Comparison of ENCODE assay signal across 24 cellular contexts in the genomic region with DNA sequence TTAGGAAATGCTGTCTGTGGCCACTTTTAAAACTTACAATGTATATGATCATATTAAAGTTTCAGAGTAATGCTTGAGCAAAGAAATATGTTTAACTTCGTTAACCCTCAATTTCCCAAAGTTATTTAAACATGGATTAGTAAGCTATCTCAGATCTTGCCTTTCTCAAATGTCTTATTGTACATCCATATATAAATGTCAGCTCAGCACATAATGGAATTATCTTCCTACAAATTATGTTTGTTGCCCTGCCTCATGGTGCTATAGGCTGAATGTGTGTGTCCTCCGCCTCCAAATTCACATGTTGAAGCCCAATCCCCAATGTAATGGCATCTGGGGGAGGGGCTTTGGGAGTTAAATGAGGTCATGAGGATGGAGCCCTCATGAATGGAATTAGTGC.
DNase-seq lines count a peak whose midpoint lies in the region; ATAC-seq, FAIRE-seq and TF ChIP-seq lines count a peak whose summit lies in the region.
"Had no signal": no experiment of that assay in that cellular context is flagged by ENCODE, and none has a peak within 500 bp of the region (broad histone marks: within the 10 kb centered on the region; RNA-seq: fewer than 3 reads in every experiment).

No MANE protein-coding gene starts in this region.

- H3K79me2 ChIP-seq in HepG2 (ENCODE audit: insufficient read depth, low read length): no peaks in the 10 kb centered on the region

- no peak for TF ChIP-seq POLR2A in HepG2 (IDR thresholded peaks at IDR 0.05; ENCODE audit: insufficient read depth in 1 of 2, low read depth in 2 of 2, low read length in 2 of 2)
- TF ChIP-seq POLR2A in right lobe of liver (IDR thresholded peaks at IDR 0.05): no peak
- no peak for TF ChIP-seq POLR2A in IMR-90 (IDR thresholded peaks at IDR 0.05; ENCODE audit: low read depth, low read length)
- TF ChIP-seq POLR2A in esophagus muscularis mucosa (IDR thresholded peaks at IDR 0.05; ENCODE audit: low read depth): no peak

- H3K4me1 ChIP-seq in HepG2 (ENCODE audit: insufficient read depth, low read length) (peaks cover 29% of the 10 kb centered on the region), right lobe of liver (peaks cover 0 to 13% (median 3%) of the 10 kb centered on the region in 4 donors), IMR-90 (ENCODE audit: control insufficient read depth, insufficient read depth, low read length) (peaks cover 2% of the 10 kb centered on the region; the same call in 1 of the 2 replicates), esophagus muscularis mucosa (no peaks in the 10 kb centered on the region)
- H3K4me1 ChIP-seq: BLaER1 treated with 17β-estradiol and CSF1 and Interleukin-3, amounts not matched to agents 10 nM and 100 nM had no signal

- CTCF ChIA-PET in HepG2 (lab: Yijun Ruan, JAX; ENCODE audit: low intra/inter-chr PET ratio, low total read pairs): no interaction called here
- CTCF ChIA-PET in IMR-90 (lab: Yijun Ruan, JAX): no interaction called here

- no peak for FAIRE-seq in HepG2 (lab: Jason Lieb, UNC)
- FAIRE-seq: GM12878, GM12892, GM18507 had no signal

- H3K9ac ChIP-seq in HepG2 (ENCODE audit: insufficient read depth, low read depth, low read length): no peak overlapping the region
- H3K9ac ChIP-seq in IMR-90 (ENCODE audit: low read depth, low read length): no peak overlapping the region
- H3K9ac ChIP-seq: BLaER1 treated with 17β-estradiol and CSF1 and Interleukin-3, amounts not matched to agents 10 nM and 100 nM had no signal

- H3K4ac ChIP-seq in IMR-90 (ENCODE audit: low read depth, low read length): no peak overlapping the region

- dilution Hi-C loops in IMR-90 (cut with HindIII; ENCODE audit: low sequenced_read_pairs, unreplicated experiment): no loop called here

- H3K23ac ChIP-seq in IMR-90 (ENCODE audit: low read depth, low read length): no peak overlapping the region

- H2BK120ac ChIP-seq in IMR-90 (ENCODE audit: low read depth, low read length): no peak overlapping the region

- H3K27me3 ChIP-seq in HepG2 (ENCODE audit: control insufficient read depth in 1 of 2, insufficient read depth in 2 of 2, low read length in 2 of 2) (no peaks in the 10 kb centered on the region), right lobe of liver (no peaks in the 10 kb centered on the region), IMR-90 (ENCODE audit: control insufficient read depth, insufficient read depth, low read length) (peaks cover 10% of the 10 kb centered on the region), esophagus muscularis mucosa (no peaks in the 10 kb centered on the region)
- H3K27me3 ChIP-seq: BLaER1 treated with 17β-estradiol and CSF1 and Interleukin-3, amounts not matched to agents 10 nM and 100 nM had no signal

- TF ChIP-seq RAD21 in HepG2 (CRISPR knock-in tag; IDR thresholded peaks at IDR 0.05): no peak
- no peak for TF ChIP-seq RAD21 in IMR-90 (IDR thresholded peaks at IDR 0.05; ENCODE audit: low read length)

- H3K18ac ChIP-seq in IMR-90 (ENCODE audit: low read depth, low read length): no peak overlapping the region

- H4K20me1 ChIP-seq in HepG2 (ENCODE audit: insufficient read depth, low read length) (no peaks in the 10 kb centered on the region), IMR-90 (ENCODE audit: insufficient read depth, low read length) (no peaks in the 10 kb centered on the region)
- H4K20me1 ChIP-seq: BLaER1 treated with 17β-estradiol and CSF1 and Interleukin-3, amounts not matched to agents 10 nM and 100 nM had no signal

- H3K14ac ChIP-seq in IMR-90 (replicated peaks; ENCODE audit: low read depth, low read length): no peak overlapping the region

- no peaks in the 10 kb centered on the region for H3K36me3 ChIP-seq in HepG2 (replicated peaks in 1 of 2; ENCODE audit: control insufficient read depth in 1 of 2, insufficient read depth in 2 of 2, low read length in 2 of 2)
- H3K36me3 ChIP-seq in right lobe of liver: no peaks in the 10 kb centered on the region
- no peaks in the 10 kb centered on the region for H3K36me3 ChIP-seq in IMR-90 (ENCODE audit: control insufficient read depth, insufficient read depth, low read length)
- H3K36me3 ChIP-seq in esophagus muscularis mucosa: no peaks in the 10 kb centered on the region
- H3K36me3 ChIP-seq: BLaER1 treated with 17β-estradiol and CSF1 and Interleukin-3, amounts not matched to agents 10 nM and 100 nM had no signal

- TF ChIP-seq CTCF in HepG2 (CRISPR knock-in tag; IDR thresholded peaks at IDR 0.05) (no peak), right lobe of liver (IDR thresholded peaks at IDR 0.05) (no peak), IMR-90 (conservative IDR thresholded peaks at IDR 0.05; ENCODE audit: low read depth, low read length) (no peak), esophagus muscularis mucosa (IDR thresholded peaks at IDR 0.05) (no peak)

- no peaks in the 10 kb centered on the region for H3K79me1 ChIP-seq in IMR-90 (ENCODE audit: low read depth in 1 of 2, low read length in 2 of 2)

- H2BK15ac ChIP-seq in IMR-90 (ENCODE audit: low read depth, low read length): no peak overlapping the region

- 44% methylated on average over 2 of the region's 2 CpGs for WGBS in HepG2 (ENCODE audit: low lambda C conversion rate)
- 76% methylated on average over 2 of the region's 2 CpGs for WGBS in right lobe of liver (ENCODE audit: insufficient coverage, low coverage, low lambda C conversion rate, missing lambda C conversion rate)
- WGBS in IMR-90 (ENCODE audit: extremely low coverage in 2 of 2, insufficient read length in 1 of 2), 2 experiments: no CpG with 5 or more reads among the region's 2 CpGs
- 86% methylated on average over 2 of the region's 2 CpGs for WGBS in esophagus muscularis mucosa

- H3K27ac ChIP-seq in HepG2 (ENCODE audit: extremely low read length, insufficient read depth, low read length) (no peak overlapping the region), right lobe of liver (no peak overlapping the region), IMR-90 (ENCODE audit: insufficient read depth, low read length) (no peak overlapping the region), esophagus muscularis mucosa (replicated peaks in 1 of 4) (no peak overlapping the region)
- H3K27ac ChIP-seq: BLaER1 treated with 17β-estradiol and CSF1 and Interleukin-3, amounts not matched to agents 10 nM and 100 nM; C4-2B had no signal

- in situ Hi-C loops in HepG2 (cut with HindIII; ENCODE audit: extremely low pct_ligation_motif_present, low pct_unique_long_range_greater_than_20kb): no loop called here
- in situ Hi-C loops in IMR-90 (cut with MboI; ENCODE audit: low sequenced_read_pairs): loop anchor here (25.0 kb wide), 1 partner anchor 355 kb away; no protein-coding TSS in a partner anchor

- intact Hi-C loops in HepG2 (cut with micrococcal nuclease; ENCODE audit: unreplicated experiment): no loop called here
- intact Hi-C loops in right lobe of liver (cut with DNase I): no loop called here
- intact Hi-C loops in IMR-90 (cut with micrococcal nuclease): no loop called here
- intact Hi-C loops in esophagus muscularis mucosa (cut with DNase I): no loop called here

- TF ChIP-seq EP300 in HepG2 (IDR thresholded peaks at IDR 0.05; ENCODE audit: low read depth in 2 of 2, low read length in 2 of 2) (no peak), HepG2 (CRISPR knock-in tag; IDR thresholded peaks at IDR 0.05; ENCODE audit: borderline replicate concordance) (no peak), esophagus muscularis mucosa (IDR thresholded peaks at IDR 0.05) (no peak)

- no peak for ATAC-seq in HepG2
- no peak for ATAC-seq in right lobe of liver
- no peak for ATAC-seq in IMR-90 (ENCODE audit: low read depth)
- ATAC-seq in HG03135 (IDR thresholded peaks at IDR 0.05; ENCODE audit: unreplicated experiment): no peak
- ATAC-seq: CD8-positive, alpha-beta T cell; GM12878 had no signal

- H2AK9ac ChIP-seq in IMR-90 (replicated peaks; ENCODE audit: low read depth, low read length, poor library complexity): no peak overlapping the region

- BruUV-seq in HepG2 (replicated peaks; lab: Mats Ljungman, UMichigan): no TSS peak
- no TSS peak for BruUV-seq in IMR-90 (replicated peaks; lab: Mats Ljungman, UMichigan)

- DNase-seq in HepG2 (ENCODE audit: low spot score) (no peak), right lobe of liver (no peak), IMR-90 (no peak), esophagus muscularis mucosa (ENCODE audit: extremely low spot score) (peak; percentile 55), COLO668 (lab: John Stamatoyannopoulos, UW; ENCODE audit: unreplicated experiment) (no peak), mucosa of gallbladder (ENCODE audit: low spot score) (no peak)
- DNase-seq: 8988T; AML-193; CD4-positive, alpha-beta T cell; CD8-positive, alpha-beta T cell; COR-L47; DMS 273 treated with DMSO at 0.1 percent for 48 hours; DMS153; DMS53; DMS79; DND-41; EL; GDM1 had no signal

- POLR2A ChIA-PET in HepG2 (lab: Yijun Ruan, JAX) (no interaction called here), IMR-90 (lab: Charles Lee; ENCODE audit: unreplicated experiment) (no interaction called here)

- H3K4me3 ChIP-seq in HepG2 (replicated peaks in 1 of 3; ENCODE audit: insufficient read depth in 1 of 3, low read depth in 2 of 3, low read length in 3 of 3): no peak overlapping the region
- no peak overlapping the region for H3K4me3 ChIP-seq in right lobe of liver
- no peak overlapping the region for H3K4me3 ChIP-seq in IMR-90 (ENCODE audit: insufficient read depth, low read depth, low read length)
- H3K4me3 ChIP-seq in esophagus muscularis mucosa: no peak overlapping the region
- H3K4me3 ChIP-seq: BLaER1 treated with 17β-estradiol and CSF1 and Interleukin-3, amounts not matched to agents 10 nM and 100 nM; GM12878 had no signal

- H3K4me2 ChIP-seq in HepG2 (ENCODE audit: low read depth, low read length) (no peak overlapping the region), IMR-90 (ENCODE audit: low read depth, low read length) (no peak overlapping the region)
- H3K4me2 ChIP-seq: BLaER1 treated with 17β-estradiol and CSF1 and Interleukin-3, amounts not matched to agents 10 nM and 100 nM had no signal

- H4K8ac ChIP-seq in IMR-90 (ENCODE audit: low read depth in 2 of 2, low read length in 2 of 2): no peak overlapping the region

- no peak overlapping the region for H2BK5ac ChIP-seq in IMR-90 (ENCODE audit: low read depth, low read length, poor library complexity, severe bottlenecking)

- no peaks in the 10 kb centered on the region for H3K9me1 ChIP-seq in IMR-90 (ENCODE audit: insufficient read depth, low read length)

- no peak overlapping the region for H4K91ac ChIP-seq in IMR-90 (ENCODE audit: insufficient read depth, low read depth, low read length)

- H2AFZ ChIP-seq in HepG2 (ENCODE audit: low read length): no peak overlapping the region
- H2AFZ ChIP-seq in IMR-90 (replicated peaks; ENCODE audit: low read length, poor library complexity): no peak overlapping the region

- no peak overlapping the region for H2BK20ac ChIP-seq in IMR-90 (ENCODE audit: low read depth, low read length)

- H4K5ac ChIP-seq in IMR-90 (ENCODE audit: low read depth, low read length): no peak overlapping the region

- no peak overlapping the region for H2AK5ac ChIP-seq in IMR-90 (ENCODE audit: low read depth, low read length)

- no peak overlapping the region for H3K56ac ChIP-seq in IMR-90 (ENCODE audit: extremely low read depth, insufficient read depth, low read length)

- H3K9me3 ChIP-seq in HepG2 (ENCODE audit: low read length) (no peaks in the 10 kb centered on the region), right lobe of liver (no peaks in the 10 kb centered on the region), IMR-90 (ENCODE audit: control insufficient read depth, insufficient read depth, low read length) (peaks cover 3% of the 10 kb centered on the region; the same call in 1 of the 2 replicates), esophagus muscularis mucosa (peaks cover 0 to 20% (median 3%) of the 10 kb centered on the region in 4 donors)
